Comparison of ENCODE assay signal across 1 cellular context in the genomic region with DNA sequence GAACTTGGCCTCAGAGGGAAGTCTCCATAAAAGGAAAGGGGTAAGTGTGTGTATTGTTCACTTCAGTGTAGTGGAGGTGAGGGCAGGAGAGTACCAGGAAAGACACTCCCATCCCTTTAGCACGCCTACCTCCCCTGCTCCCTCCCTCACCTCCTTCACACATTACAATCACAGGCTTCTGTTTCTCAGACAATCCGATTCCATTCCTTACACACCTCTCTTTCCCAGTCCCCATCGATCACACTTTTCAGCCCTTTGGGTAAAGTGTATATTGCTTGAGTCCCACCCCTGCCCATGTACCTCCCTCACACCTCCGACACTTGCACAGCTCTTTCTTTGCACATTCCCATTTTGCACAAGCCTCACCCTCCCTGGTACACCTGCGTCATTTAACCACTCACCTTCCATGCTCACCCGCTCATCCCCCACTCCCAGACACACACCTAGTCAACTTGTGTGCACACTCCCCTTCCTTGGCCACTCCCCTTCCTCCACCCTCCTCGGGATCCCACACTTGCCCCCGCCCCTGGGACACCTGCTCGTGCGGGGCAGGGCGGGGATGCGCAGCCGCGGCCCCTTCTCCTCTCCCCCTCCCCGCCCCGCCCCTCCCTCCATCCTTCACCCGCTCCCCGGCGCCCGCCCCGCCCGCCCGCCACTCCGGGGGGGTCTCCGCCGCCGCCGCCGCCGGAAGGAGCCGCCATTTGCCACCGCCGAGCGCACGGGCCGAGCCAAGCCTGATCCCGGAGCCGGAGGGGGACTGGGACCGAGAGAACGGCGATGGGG.
TF ChIP-seq lines count a peak whose summit lies in the region.

A gene with protein sequence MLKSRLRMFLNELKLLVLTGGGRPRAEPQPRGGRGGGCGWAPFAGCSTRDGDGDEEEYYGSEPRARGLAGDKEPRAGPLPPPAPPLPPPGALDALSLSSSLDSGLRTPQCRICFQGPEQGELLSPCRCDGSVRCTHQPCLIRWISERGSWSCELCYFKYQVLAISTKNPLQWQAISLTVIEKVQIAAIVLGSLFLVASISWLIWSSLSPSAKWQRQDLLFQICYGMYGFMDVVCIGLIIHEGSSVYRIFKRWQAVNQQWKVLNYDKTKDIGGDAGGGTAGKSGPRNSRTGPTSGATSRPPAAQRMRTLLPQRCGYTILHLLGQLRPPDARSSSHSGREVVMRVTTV (plus strand): TSS at position 693 of the 783 bp plus-strand sequence. CDS start 426 bp downstream, outside the sequence.

TF ChIP-seq in HEK293, 187 proteins besides CTCF, POLR2A, EP300 and RAD21 (continued from another document and continues in another):
- TF ChIP-seq ZNF174 (tag by site-specific recombination; IDR thresholded peaks at IDR 0.05) (no peak), ZNF555 (tag by site-specific recombination; conservative IDR thresholded peaks at IDR 0.05) (no peak), REPIN1 (tag by site-specific recombination; IDR thresholded peaks at IDR 0.05; ENCODE audit: low read depth) (0 out of 2 replicates have a peak, but pooled peaks have one; percentile 60), PRDM1 (tag by site-specific recombination; IDR thresholded peaks at IDR 0.05) (peak; percentile 49; the same call in 1 of the 2 replicates), ZNF423 (tag by site-specific recombination; IDR thresholded peaks at IDR 0.05) (peak; percentile 26; the same call in 1 of the 2 replicates), ZNF571 (tag by site-specific recombination; IDR thresholded peaks at IDR 0.05) (no peak), YY2 (tag by site-specific recombination; IDR thresholded peaks at IDR 0.05) (peak; percentile 58), ZFP41 (tag by site-specific recombination; IDR thresholded peaks at IDR 0.05; ENCODE audit: borderline replicate concordance) (no peak), ZXDB (tag by site-specific recombination; IDR thresholded peaks at IDR 0.05) (peak; percentile 93), ZNF610 (tag by site-specific recombination; IDR thresholded peaks at IDR 0.05; ENCODE audit: borderline replicate concordance) (no peak), KLF7 (tag by site-specific recombination; IDR thresholded peaks at IDR 0.05; ENCODE audit: borderline replicate concordance) (peak; percentile 89; the same call in 1 of the 2 replicates), ZNF626 (tag by site-specific recombination; IDR thresholded peaks at IDR 0.05) (no peak), ZBTB1 (tag by site-specific recombination; IDR thresholded peaks at IDR 0.05) (0 out of 2 replicates have a peak, but pooled peaks have one; percentile 35), ZNF501 (tag by site-specific recombination; IDR thresholded peaks at IDR 0.05) (peak; percentile 67; the same call in 1 of the 2 replicates), ZNF121 (tag by site-specific recombination; IDR thresholded peaks at IDR 0.05) (no peak), ZNF654 (tag by site-specific recombination; IDR thresholded peaks at IDR 0.05; ENCODE audit: low read depth) (no peak), TCF7L2 (IDR thresholded peaks at IDR 0.05; ENCODE audit: borderline replicate concordance, low read depth, low read length) (no peak), ZNF169 (tag by site-specific recombination; IDR thresholded peaks at IDR 0.05) (no peak; the same call in 1 of the 2 replicates), HOXA7 (CRISPR knock-in tag; IDR thresholded peaks at IDR 0.05; ENCODE audit: borderline replicate concordance) (no peak), ZNF670 (tag by site-specific recombination; IDR thresholded peaks at IDR 0.05; ENCODE audit: low read depth) (no peak), SCRT2 (tag by site-specific recombination; IDR thresholded peaks at IDR 0.05) (peak; percentile 87), IKZF3 (tag by site-specific recombination; IDR thresholded peaks at IDR 0.05) (peak; percentile 17; the same call in 1 of the 2 replicates), ZNF558 (tag by site-specific recombination; IDR thresholded peaks at IDR 0.05) (no peak), ZNF140 (tag by site-specific recombination; IDR thresholded peaks at IDR 0.05) (no peak), ZNF560 (tag by site-specific recombination; IDR thresholded peaks at IDR 0.05; ENCODE audit: borderline replicate concordance) (no peak), ZBTB20 (tag by site-specific recombination; IDR thresholded peaks at IDR 0.05) (peak; percentile 69), ZNF366 (tag by site-specific recombination; conservative IDR thresholded peaks at IDR 0.05) (peak; percentile 98), ZNF776 (tag by site-specific recombination; IDR thresholded peaks at IDR 0.05; ENCODE audit: borderline replicate concordance) (no peak), ZNF521 (tag by site-specific recombination; IDR thresholded peaks at IDR 0.05) (no peak), KLF16 (tag by site-specific recombination; IDR thresholded peaks at IDR 0.05) (no peak; the same call in 1 of the 2 replicates), ZNF548 (tag by site-specific recombination; IDR thresholded peaks at IDR 0.05) (no peak), SP3 (tag by site-specific recombination; IDR thresholded peaks at IDR 0.05) (peak; percentile 96), ZNF561 (tag by site-specific recombination; IDR thresholded peaks at IDR 0.05; ENCODE audit: borderline replicate concordance) (no peak), ZNF510 (tag by site-specific recombination; IDR thresholded peaks at IDR 0.05; ENCODE audit: insufficient replicate concordance) (no peak), ZNF184 (tag by site-specific recombination; IDR thresholded peaks at IDR 0.05) (no peak), HOXD13 (CRISPR knock-in tag; IDR thresholded peaks at IDR 0.05; ENCODE audit: borderline replicate concordance) (no peak), ZNF549 (tag by site-specific recombination; IDR thresholded peaks at IDR 0.05) (no peak), ZNF324 (tag by site-specific recombination; IDR thresholded peaks at IDR 0.05) (no peak), ZNF354C (tag by site-specific recombination; IDR thresholded peaks at IDR 0.05; ENCODE audit: borderline replicate concordance, low read depth) (no peak), ZNF768 (tag by site-specific recombination; IDR thresholded peaks at IDR 0.05) (no peak)
- TF ChIP-seq, protein P1, sequence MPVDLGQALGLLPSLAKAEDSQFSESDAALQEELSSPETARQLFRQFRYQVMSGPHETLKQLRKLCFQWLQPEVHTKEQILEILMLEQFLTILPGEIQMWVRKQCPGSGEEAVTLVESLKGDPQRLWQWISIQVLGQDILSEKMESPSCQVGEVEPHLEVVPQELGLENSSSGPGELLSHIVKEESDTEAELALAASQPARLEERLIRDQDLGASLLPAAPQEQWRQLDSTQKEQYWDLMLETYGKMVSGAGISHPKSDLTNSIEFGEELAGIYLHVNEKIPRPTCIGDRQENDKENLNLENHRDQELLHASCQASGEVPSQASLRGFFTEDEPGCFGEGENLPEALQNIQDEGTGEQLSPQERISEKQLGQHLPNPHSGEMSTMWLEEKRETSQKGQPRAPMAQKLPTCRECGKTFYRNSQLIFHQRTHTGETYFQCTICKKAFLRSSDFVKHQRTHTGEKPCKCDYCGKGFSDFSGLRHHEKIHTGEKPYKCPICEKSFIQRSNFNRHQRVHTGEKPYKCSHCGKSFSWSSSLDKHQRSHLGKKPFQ (tag by site-specific recombination; IDR thresholded peaks at IDR 0.05): peak; percentile 97
- TF ChIP-seq, protein P2, sequence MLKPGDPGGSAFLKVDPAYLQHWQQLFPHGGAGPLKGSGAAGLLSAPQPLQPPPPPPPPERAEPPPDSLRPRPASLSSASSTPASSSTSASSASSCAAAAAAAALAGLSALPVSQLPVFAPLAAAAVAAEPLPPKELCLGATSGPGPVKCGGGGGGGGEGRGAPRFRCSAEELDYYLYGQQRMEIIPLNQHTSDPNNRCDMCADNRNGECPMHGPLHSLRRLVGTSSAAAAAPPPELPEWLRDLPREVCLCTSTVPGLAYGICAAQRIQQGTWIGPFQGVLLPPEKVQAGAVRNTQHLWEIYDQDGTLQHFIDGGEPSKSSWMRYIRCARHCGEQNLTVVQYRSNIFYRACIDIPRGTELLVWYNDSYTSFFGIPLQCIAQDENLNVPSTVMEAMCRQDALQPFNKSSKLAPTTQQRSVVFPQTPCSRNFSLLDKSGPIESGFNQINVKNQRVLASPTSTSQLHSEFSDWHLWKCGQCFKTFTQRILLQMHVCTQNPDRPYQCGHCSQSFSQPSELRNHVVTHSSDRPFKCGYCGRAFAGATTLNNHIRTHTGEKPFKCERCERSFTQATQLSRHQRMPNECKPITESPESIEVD (tag by site-specific recombination; IDR thresholded peaks at IDR 0.05): no peak
- TF ChIP-seq, protein P3, sequence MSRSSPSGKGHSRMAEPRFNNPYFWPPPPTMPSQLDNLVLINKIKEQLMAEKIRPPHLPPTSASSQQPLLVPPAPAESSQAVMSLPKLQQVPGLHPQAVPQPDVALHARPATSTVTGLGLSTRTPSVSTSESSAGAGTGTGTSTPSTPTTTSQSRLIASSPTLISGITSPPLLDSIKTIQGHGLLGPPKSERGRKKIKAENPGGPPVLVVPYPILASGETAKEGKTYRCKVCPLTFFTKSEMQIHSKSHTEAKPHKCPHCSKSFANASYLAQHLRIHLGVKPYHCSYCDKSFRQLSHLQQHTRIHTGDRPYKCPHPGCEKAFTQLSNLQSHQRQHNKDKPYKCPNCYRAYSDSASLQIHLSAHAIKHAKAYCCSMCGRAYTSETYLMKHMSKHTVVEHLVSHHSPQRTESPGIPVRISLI (tag by site-specific recombination; IDR thresholded peaks at IDR 0.05): no peak
- TF ChIP-seq, protein P4, sequence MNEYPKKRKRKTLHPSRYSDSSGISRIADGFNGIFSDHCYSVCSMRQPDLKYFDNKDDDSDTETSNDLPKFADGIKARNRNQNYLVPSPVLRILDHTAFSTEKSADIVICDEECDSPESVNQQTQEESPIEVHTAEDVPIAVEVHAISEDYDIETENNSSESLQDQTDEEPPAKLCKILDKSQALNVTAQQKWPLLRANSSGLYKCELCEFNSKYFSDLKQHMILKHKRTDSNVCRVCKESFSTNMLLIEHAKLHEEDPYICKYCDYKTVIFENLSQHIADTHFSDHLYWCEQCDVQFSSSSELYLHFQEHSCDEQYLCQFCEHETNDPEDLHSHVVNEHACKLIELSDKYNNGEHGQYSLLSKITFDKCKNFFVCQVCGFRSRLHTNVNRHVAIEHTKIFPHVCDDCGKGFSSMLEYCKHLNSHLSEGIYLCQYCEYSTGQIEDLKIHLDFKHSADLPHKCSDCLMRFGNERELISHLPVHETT (tag by site-specific recombination; IDR thresholded peaks at IDR 0.05): no peak
- TF ChIP-seq, protein P5, sequence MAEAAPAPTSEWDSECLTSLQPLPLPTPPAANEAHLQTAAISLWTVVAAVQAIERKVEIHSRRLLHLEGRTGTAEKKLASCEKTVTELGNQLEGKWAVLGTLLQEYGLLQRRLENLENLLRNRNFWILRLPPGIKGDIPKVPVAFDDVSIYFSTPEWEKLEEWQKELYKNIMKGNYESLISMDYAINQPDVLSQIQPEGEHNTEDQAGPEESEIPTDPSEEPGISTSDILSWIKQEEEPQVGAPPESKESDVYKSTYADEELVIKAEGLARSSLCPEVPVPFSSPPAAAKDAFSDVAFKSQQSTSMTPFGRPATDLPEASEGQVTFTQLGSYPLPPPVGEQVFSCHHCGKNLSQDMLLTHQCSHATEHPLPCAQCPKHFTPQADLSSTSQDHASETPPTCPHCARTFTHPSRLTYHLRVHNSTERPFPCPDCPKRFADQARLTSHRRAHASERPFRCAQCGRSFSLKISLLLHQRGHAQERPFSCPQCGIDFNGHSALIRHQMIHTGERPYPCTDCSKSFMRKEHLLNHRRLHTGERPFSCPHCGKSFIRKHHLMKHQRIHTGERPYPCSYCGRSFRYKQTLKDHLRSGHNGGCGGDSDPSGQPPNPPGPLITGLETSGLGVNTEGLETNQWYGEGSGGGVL (tag by site-specific recombination; IDR thresholded peaks at IDR 0.05): peak; percentile 89
- TF ChIP-seq, protein P6, sequence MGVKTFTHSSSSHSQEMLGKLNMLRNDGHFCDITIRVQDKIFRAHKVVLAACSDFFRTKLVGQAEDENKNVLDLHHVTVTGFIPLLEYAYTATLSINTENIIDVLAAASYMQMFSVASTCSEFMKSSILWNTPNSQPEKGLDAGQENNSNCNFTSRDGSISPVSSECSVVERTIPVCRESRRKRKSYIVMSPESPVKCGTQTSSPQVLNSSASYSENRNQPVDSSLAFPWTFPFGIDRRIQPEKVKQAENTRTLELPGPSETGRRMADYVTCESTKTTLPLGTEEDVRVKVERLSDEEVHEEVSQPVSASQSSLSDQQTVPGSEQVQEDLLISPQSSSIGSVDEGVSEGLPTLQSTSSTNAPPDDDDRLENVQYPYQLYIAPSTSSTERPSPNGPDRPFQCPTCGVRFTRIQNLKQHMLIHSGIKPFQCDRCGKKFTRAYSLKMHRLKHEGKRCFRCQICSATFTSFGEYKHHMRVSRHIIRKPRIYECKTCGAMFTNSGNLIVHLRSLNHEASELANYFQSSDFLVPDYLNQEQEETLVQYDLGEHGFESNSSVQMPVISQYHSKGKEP (tag by site-specific recombination; IDR thresholded peaks at IDR 0.05): no peak
- TF ChIP-seq, protein P7, sequence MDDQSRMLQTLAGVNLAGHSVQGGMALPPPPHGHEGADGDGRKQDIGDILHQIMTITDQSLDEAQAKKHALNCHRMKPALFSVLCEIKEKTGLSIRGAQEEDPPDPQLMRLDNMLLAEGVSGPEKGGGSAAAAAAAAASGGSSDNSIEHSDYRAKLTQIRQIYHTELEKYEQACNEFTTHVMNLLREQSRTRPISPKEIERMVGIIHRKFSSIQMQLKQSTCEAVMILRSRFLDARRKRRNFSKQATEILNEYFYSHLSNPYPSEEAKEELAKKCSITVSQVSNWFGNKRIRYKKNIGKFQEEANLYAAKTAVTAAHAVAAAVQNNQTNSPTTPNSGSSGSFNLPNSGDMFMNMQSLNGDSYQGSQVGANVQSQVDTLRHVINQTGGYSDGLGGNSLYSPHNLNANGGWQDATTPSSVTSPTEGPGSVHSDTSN (CRISPR knock-in tag; IDR thresholded peaks at IDR 0.05): no peak
- TF ChIP-seq, protein P8, sequence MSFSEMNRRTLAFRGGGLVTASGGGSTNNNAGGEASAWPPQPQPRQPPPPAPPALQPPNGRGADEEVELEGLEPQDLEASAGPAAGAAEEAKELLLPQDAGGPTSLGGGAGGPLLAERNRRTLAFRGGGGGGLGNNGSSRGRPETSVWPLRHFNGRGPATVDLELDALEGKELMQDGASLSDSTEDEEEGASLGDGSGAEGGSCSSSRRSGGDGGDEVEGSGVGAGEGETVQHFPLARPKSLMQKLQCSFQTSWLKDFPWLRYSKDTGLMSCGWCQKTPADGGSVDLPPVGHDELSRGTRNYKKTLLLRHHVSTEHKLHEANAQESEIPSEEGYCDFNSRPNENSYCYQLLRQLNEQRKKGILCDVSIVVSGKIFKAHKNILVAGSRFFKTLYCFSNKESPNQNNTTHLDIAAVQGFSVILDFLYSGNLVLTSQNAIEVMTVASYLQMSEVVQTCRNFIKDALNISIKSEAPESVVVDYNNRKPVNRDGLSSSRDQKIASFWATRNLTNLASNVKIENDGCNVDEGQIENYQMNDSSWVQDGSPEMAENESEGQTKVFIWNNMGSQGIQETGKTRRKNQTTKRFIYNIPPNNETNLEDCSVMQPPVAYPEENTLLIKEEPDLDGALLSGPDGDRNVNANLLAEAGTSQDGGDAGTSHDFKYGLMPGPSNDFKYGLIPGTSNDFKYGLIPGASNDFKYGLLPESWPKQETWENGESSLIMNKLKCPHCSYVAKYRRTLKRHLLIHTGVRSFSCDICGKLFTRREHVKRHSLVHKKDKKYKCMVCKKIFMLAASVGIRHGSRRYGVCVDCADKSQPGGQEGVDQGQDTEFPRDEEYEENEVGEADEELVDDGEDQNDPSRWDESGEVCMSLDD (tag by site-specific recombination; IDR thresholded peaks at IDR 0.05): peak; percentile 97
